14 cellular contexts compared by ENCODE assay signal in the genomic region with DNA sequence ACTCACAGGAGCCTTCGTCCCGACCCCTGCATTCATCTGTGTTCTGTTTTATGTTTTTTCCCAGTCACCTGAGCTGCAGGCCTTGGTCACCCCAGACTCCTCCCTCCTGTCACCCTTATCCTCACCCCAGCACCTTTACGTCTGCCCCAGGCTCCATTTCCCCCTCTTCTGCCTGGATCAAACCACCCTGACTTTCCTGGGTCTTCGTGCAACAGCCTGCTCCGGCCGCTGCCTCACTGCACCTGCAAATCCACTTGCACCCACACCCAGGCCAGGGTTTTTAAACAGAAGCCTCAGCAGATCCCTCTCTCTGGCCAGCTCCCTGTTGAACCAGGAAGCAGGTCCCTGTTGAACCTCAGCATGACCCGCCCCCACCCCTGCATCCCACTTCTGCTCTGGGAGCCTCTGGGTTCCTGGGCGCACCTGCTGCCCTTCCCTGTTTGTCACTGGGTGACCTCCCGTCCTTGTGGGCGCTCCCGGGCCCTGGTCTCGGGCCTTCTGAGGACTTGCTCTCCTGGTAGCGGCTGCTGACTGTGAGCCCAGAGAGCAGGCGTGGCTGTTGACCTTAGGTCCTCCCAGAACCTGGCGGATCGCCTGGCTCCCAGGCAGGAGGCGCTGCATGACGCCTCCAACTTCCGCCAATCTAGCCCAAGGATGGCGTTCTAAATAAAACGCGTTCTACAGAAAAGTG. TPM values are rescaled to one million over a fixed set of nuclear protein-coding genes. Genes with fewer than 3 reads are reported as not detected.
A peak's percentile ranks its signal among the peaks of the same experiment; 100 is the strongest.
DNase-seq lines count a peak whose midpoint lies in the region; ATAC-seq and TF ChIP-seq lines count a peak whose summit lies in the region.
"Had no signal": no experiment of that assay in that cellular context is flagged by ENCODE, and none has a peak within 500 bp of the region (broad histone marks: within the 10 kb centered on the region; RNA-seq: fewer than 3 reads in every experiment).

No MANE protein-coding gene starts in this region.

- DNase-seq in AG20443 (ENCODE audit: low spot score) (peak; percentile 14), LNCaP clone FGC (ENCODE audit: low read depth) (peak; percentile 91), choroid plexus epithelial cell (ENCODE audit: low read depth) (peak; percentile 22), lower lobe of right lung (peak; percentile 90), NCI-H2171 (lab: John Stamatoyannopoulos, UW) (no peak), Caco-2 (no peak)
- DNase-seq in activated naive CD8-positive, alpha-beta T cell treated with anti-CD3 and anti-CD28 coated beads for 36 hours, result no peak
- DNase-seq: brain microvascular endothelial cell; IMR-90; NK-92 treated with Interleukin-12 subunit alpha and Interleukin-12 subunit beta, amount 100 ng/mL, for 24 hours; stimulated activated naive CD8-positive, alpha-beta T cell treated with anti-CD3 and anti-CD28 coated beads, Interleukin-15, amount 100 ng/mL, for 72 hours had no signal

- H3K27me3 Mint-ChIP-seq in activated naive CD8-positive, alpha-beta T cell treated with anti-CD3 and anti-CD28 coated beads for 36 hours, result peaks cover 24% of the 10 kb centered on the region
- H3K27me3 Mint-ChIP-seq in Caco-2 (ENCODE audit: insufficient read depth, unreplicated experiment), result peaks cover 5% of the 10 kb centered on the region

- ATAC-seq in lower lobe of right lung (peak; percentile 93 to 96), HG02571 (IDR thresholded peaks at IDR 0.05; ENCODE audit: unreplicated experiment) (no peak)

- POLR2A ChIA-PET in Caco-2 (lab: Charles Lee), result no interaction called here

- no peaks in the 10 kb centered on the region for H3K27me3 ChIP-seq in lower lobe of right lung (ENCODE audit: low read depth)
- no peaks in the 10 kb centered on the region for H3K27me3 ChIP-seq in Caco-2 (replicated peaks; ENCODE audit: control insufficient read depth, insufficient read depth, low read length)
- H3K27me3 ChIP-seq: brain microvascular endothelial cell had no signal

- CTCF ChIA-PET in Caco-2 (lab: Charles Lee), result no interaction called here

- peak; percentile 16; the same call in 1 of the 2 replicates for TF ChIP-seq CTCF in LNCaP clone FGC (IDR thresholded peaks at IDR 0.05; ENCODE audit: control insufficient read depth, extremely low read depth, insufficient read depth)
- peak; percentile 14 for TF ChIP-seq CTCF in choroid plexus epithelial cell (conservative IDR thresholded peaks at IDR 0.05; ENCODE audit: low read depth, low read length)
- no peak for TF ChIP-seq CTCF in lower lobe of right lung (IDR thresholded peaks at IDR 0.05)
- TF ChIP-seq CTCF in Caco-2 (IDR thresholded peaks at IDR 0.05; ENCODE audit: insufficient read depth in 1 of 2, low read depth in 1 of 2, low read length in 1 of 2, severe bottlenecking in 1 of 2, unreplicated experiment in 1 of 2), result no peak

- H3K4me3 Mint-ChIP-seq in activated naive CD8-positive, alpha-beta T cell treated with anti-CD3 and anti-CD28 coated beads for 36 hours, result no peak overlapping the region
- no peak overlapping the region for H3K4me3 Mint-ChIP-seq in Caco-2 (ENCODE audit: unreplicated experiment)
- H3K4me3 Mint-ChIP-seq: T-helper 1 cell treated with Interleukin-12 subunit alpha and Interleukin-12 subunit beta and Interleukin-4 antibody, amounts not matched to agents 30 μg/mL and 1 μg/mL, for 36 hours had no signal

- no peaks in the 10 kb centered on the region for H3K9me3 Mint-ChIP-seq in activated naive CD8-positive, alpha-beta T cell treated with anti-CD3 and anti-CD28 coated beads for 36 hours
- H3K9me3 Mint-ChIP-seq in Caco-2 (ENCODE audit: unreplicated experiment), result no peaks in the 10 kb centered on the region
- H3K9me3 Mint-ChIP-seq: stimulated activated naive CD8-positive, alpha-beta T cell treated with anti-CD3 and anti-CD28 coated beads, Interleukin-15, amount 100 ng/mL, for 72 hours; T-helper 1 cell treated with Interleukin-12 subunit alpha and Interleukin-12 subunit beta and Interleukin-4 antibody, amounts not matched to agents 30 μg/mL and 1 μg/mL, for 36 hours had no signal

- H3K9me3 ChIP-seq in lower lobe of right lung (no peaks in the 10 kb centered on the region), Caco-2 (no peaks in the 10 kb centered on the region)

- intact Hi-C loops in lower lobe of right lung (cut with DNase I) (no loop called here), Caco-2 (cut with micrococcal nuclease; ENCODE audit: unreplicated experiment) (no loop called here)

- no TSS peak for BruUV-seq in Caco-2 (replicated peaks; lab: Mats Ljungman, UMichigan)

- H3K27ac ChIP-seq in lower lobe of right lung, result peak overlapping the region; percentile 46
- H3K27ac ChIP-seq: brain microvascular endothelial cell had no signal

- H3K4me3 ChIP-seq in LNCaP clone FGC (ENCODE audit: low read depth, low read length), result peak overlapping the region; percentile 36
- no peak overlapping the region for H3K4me3 ChIP-seq in choroid plexus epithelial cell (ENCODE audit: low read depth, low read length)
- H3K4me3 ChIP-seq in lower lobe of right lung, result no peak overlapping the region
- no peak overlapping the region for H3K4me3 ChIP-seq in Caco-2 (ENCODE audit: low read depth, low read length)

- no peaks in the 10 kb centered on the region for H3K36me3 Mint-ChIP-seq in activated naive CD8-positive, alpha-beta T cell treated with anti-CD3 and anti-CD28 coated beads for 36 hours
- no peaks in the 10 kb centered on the region for H3K36me3 Mint-ChIP-seq in Caco-2 (ENCODE audit: insufficient read depth, unreplicated experiment)
- H3K36me3 Mint-ChIP-seq: CD14-positive monocyte had no signal

- H3K36me3 ChIP-seq in lower lobe of right lung (no peaks in the 10 kb centered on the region), Caco-2 (ENCODE audit: control insufficient read depth, insufficient read depth, low read length) (no peaks in the 10 kb centered on the region)
- H3K36me3 ChIP-seq: brain microvascular endothelial cell had no signal

- H3K4me1 ChIP-seq in lower lobe of right lung (peaks cover 8% of the 10 kb centered on the region), Caco-2 (no peaks in the 10 kb centered on the region)

- H3K27ac Mint-ChIP-seq in activated naive CD8-positive, alpha-beta T cell treated with anti-CD3 and anti-CD28 coated beads for 36 hours, result no peak overlapping the region
- H3K27ac Mint-ChIP-seq in Caco-2 (ENCODE audit: unreplicated experiment), result no peak overlapping the region
- H3K27ac Mint-ChIP-seq: stimulated activated naive CD8-positive, alpha-beta T cell treated with anti-CD3 and anti-CD28 coated beads, Interleukin-15, amount 100 ng/mL, for 72 hours; T-helper 1 cell treated with Interleukin-12 subunit alpha and Interleukin-12 subunit beta and Interleukin-4 antibody, amounts not matched to agents 30 μg/mL and 1 μg/mL, for 36 hours had no signal

- peaks cover 5% of the 10 kb centered on the region for H3K4me1 Mint-ChIP-seq in activated naive CD8-positive, alpha-beta T cell treated with anti-CD3 and anti-CD28 coated beads for 36 hours
- no peaks in the 10 kb centered on the region for H3K4me1 Mint-ChIP-seq in Caco-2 (ENCODE audit: low read depth, unreplicated experiment)

RNA-seq across cellular contexts. Expression of a gene that starts 12.8 kb away (rescaled TPM):
- total RNA-seq in lower lobe of right lung (1.7 TPM), Caco-2 (2022) (3.2 and 3.9 TPM in 2 replicates)
- total RNA-seq in activated naive CD8-positive, alpha-beta T cell treated with anti-CD3 and anti-CD28 coated beads for 36 hours, result under 1 TPM; 0.16 to 0.21 TPM

RNA-seq across cellular contexts. Expression of a gene that starts 14.5 kb away (rescaled TPM):
- 53.5 TPM for total RNA-seq in lower lobe of right lung
- total RNA-seq in activated naive CD8-positive, alpha-beta T cell treated with anti-CD3 and anti-CD28 coated beads for 36 hours, result 10 to 100 TPM; 12.6 to 13.5 TPM
- total RNA-seq in Caco-2 (2022), result 11.5 TPM in 2 replicates

RNA-seq across cellular contexts. Expression of a gene that starts 30.8 kb away (rescaled TPM):
- total RNA-seq in lower lobe of right lung (76.7 TPM), Caco-2 (2022) (43.3 and 45.4 TPM in 2 replicates)
- 10 to 100 TPM; 57.3 to 60.3 TPM for total RNA-seq in activated naive CD8-positive, alpha-beta T cell treated with anti-CD3 and anti-CD28 coated beads for 36 hours

RNA-seq across cellular contexts. Expression of a gene that starts 35.2 kb away (rescaled TPM):
- total RNA-seq in lower lobe of right lung, result 12.6 TPM
- 10 to 100 TPM; 33.6 to 33.7 TPM for total RNA-seq in activated naive CD8-positive, alpha-beta T cell treated with anti-CD3 and anti-CD28 coated beads for 36 hours
- total RNA-seq in Caco-2 (2022), result 19.8 and 24.6 TPM in 2 replicates

RNA-seq across cellular contexts. Expression of a gene that starts 50.7 kb away (rescaled TPM):
- total RNA-seq in lower lobe of right lung (not detected), Caco-2 (2022) (not detected in 2 replicates)
- total RNA-seq in activated naive CD8-positive, alpha-beta T cell treated with anti-CD3 and anti-CD28 coated beads for 36 hours, result 1 to 10 TPM; 1.3 to 1.9 TPM
- total RNA-seq: IMR-90 had no signal

Comparison
In these comparisons a context has a peak if more than half of its experiments do, and no peak if none do; other contexts are left out.
1. DNase-seq: peak in AG20443 (single experiment), LNCaP clone FGC (single experiment), choroid plexus epithelial cell (single experiment) and lower lobe of right lung (single experiment); none in NCI-H2171 (single experiment), activated naive CD8-positive, alpha-beta T cell treated with anti-CD3 and anti-CD28 coated beads for 36 hours (single experiment) and Caco-2 (0 of 2).
2. CTCF ChIP-seq: peak in LNCaP clone FGC (single experiment) and choroid plexus epithelial cell (single experiment); none in lower lobe of right lung (single experiment) and Caco-2 (0 of 2).